31 cellular contexts compared by ENCODE assay signal in genomic region chr10:112927980-112928379, GRCh38.
"Had no signal": no experiment of that assay in that cellular context is flagged by ENCODE, and none has a peak within 500 bp of the region (broad histone marks: within the 10 kb centered on the region; RNA-seq: fewer than 3 reads in every experiment).

No MANE protein-coding gene starts in this region.

- H3K9me3 ChIP-seq: left lung, lower lobe of right lung, neutrophil, ovary, prostate gland, suprapubic skin, upper lobe of right lung had no signal

- H3K27me3 Mint-ChIP-seq: naive thymus-derived CD8-positive, alpha-beta T cell had no signal

- H3K4me3 ChIP-seq: heart right ventricle, hepatocyte, left lung, lower lobe of right lung, ovary, prostate gland, skin epidermis, suprapubic skin, thoracic aorta, tibial artery, upper lobe of right lung had no signal

- H2AFZ ChIP-seq: hepatocyte had no signal

- H3K27me3 ChIP-seq: heart right ventricle, hepatocyte, left lung, neutrophil, ovary, suprapubic skin, tibial artery, upper lobe of right lung had no signal

- H3K4me2 ChIP-seq: hepatocyte had no signal

- H3K36me3 ChIP-seq: heart right ventricle, left lung, lower lobe of right lung, neutrophil, ovary, prostate gland, suprapubic skin, thoracic aorta, tibial artery, upper lobe of right lung had no signal

- H3K4me1 Mint-ChIP-seq: naive thymus-derived CD8-positive, alpha-beta T cell; nephron; neural crest cell had no signal

- ATAC-seq: heart right ventricle; left colon; left lung; lower lobe of right lung; naive thymus-derived CD8-positive, alpha-beta T cell; sciatic nerve; upper lobe of right lung had no signal

- H3K4me1 ChIP-seq: heart right ventricle, left lung, lower lobe of right lung, prostate gland, suprapubic skin, tibial artery, upper lobe of right lung had no signal

- H3K27ac ChIP-seq: heart right ventricle, hepatocyte, left lung, lower lobe of right lung, neutrophil, ovary, prostate gland, skin epidermis, suprapubic skin, thoracic aorta, tibial artery, upper lobe of right lung had no signal

- DNase-seq: heart right ventricle; kidney; left colon; left lung; lower lobe of right lung; mammary epithelial cell; mesenchymal stem cell; naive thymus-derived CD8-positive, alpha-beta T cell; occipital lobe; ovary; posterior cingulate gyrus; retina; right cardiac atrium; stimulated activated CD4-positive, alpha-beta T cell treated with anti-CD3 and anti-CD28 coated beads, Interleukin-12 subunit alpha, Interleukin-12 subunit beta, amount 100 ng/mL, for 4 hours; stimulated activated CD4-positive, alpha-beta T cell treated with anti-CD3 and anti-CD28 coated beads, Interleukin-15, amount 100 ng/mL, for 24 hours; stimulated activated CD4-positive, alpha-beta T cell treated with anti-CD3 and anti-CD28 coated beads, Interleukin-2, amount 100 ng/mL, for 24 hours; stimulated activated CD4-positive, alpha-beta T cell treated with anti-CD3 and anti-CD28 coated beads, Interleukin-4, amount 100 ng/mL, for 1 hour; stimulated activated naive CD4-positive, alpha-beta T cell; trophoblast cell; upper lobe of right lung had no signal

- H3K9me3 Mint-ChIP-seq: neural crest cell had no signal

- H3K79me2 ChIP-seq: hepatocyte had no signal

- H3K4me3 Mint-ChIP-seq: naive thymus-derived CD8-positive, alpha-beta T cell; nephron; neural crest cell; stimulated activated naive CD8-positive, alpha-beta T cell treated with anti-CD3 and anti-CD28 coated beads, Interleukin-15, Interleukin-2, amounts not matched to agents 100 ng/mL and 50 ng/mL, for 24 hours had no signal

- H3K27ac Mint-ChIP-seq: naive thymus-derived CD8-positive, alpha-beta T cell; nephron; stimulated activated naive CD8-positive, alpha-beta T cell treated with anti-CD3 and anti-CD28 coated beads, Interleukin-15, Interleukin-2, amounts not matched to agents 100 ng/mL and 50 ng/mL, for 24 hours had no signal
